ENCODE assay signal across 8 cellular contexts in genomic region chr11:62610814-62611704, GRCh38. TPM values are rescaled to one million over a fixed set of nuclear protein-coding genes. Genes with fewer than 3 reads are reported as not detected.
A peak's percentile ranks its signal among the peaks of the same experiment; 100 is the strongest.
DNase-seq lines count a peak whose midpoint lies in the region; ATAC-seq and TF ChIP-seq lines count a peak whose summit lies in the region.

No MANE protein-coding gene starts in this region.

- H3K9me3 ChIP-seq in lower lobe of right lung: no peaks in the 10 kb centered on the region

- H3K4me3 ChIP-seq in astrocyte of the spinal cord (ENCODE audit: low read depth, low read length) (peak overlapping the region; percentile 74), lower lobe of right lung (peak overlapping the region; percentile 73)

- TF ChIP-seq CTCF in astrocyte of the spinal cord (IDR thresholded peaks at IDR 0.05; ENCODE audit: low read depth, low read length) (no peak), lower lobe of right lung (IDR thresholded peaks at IDR 0.05) (no peak), type B pancreatic cell (conservative IDR thresholded peaks at IDR 0.05) (no peak)

- H3K36me3 Mint-ChIP-seq in activated T-cell treated with anti-CD3 and anti-CD28 coated beads, Interleukin-2, amount 50 U/mL, for 4 hours (ENCODE audit: insufficient read depth): peaks cover 15% of the 10 kb centered on the region
- H3K36me3 Mint-ChIP-seq in type B pancreatic cell: peaks cover 4% of the 10 kb centered on the region

- peak overlapping the region; percentile 92 for H3K27ac ChIP-seq in lower lobe of right lung

- H3K27ac Mint-ChIP-seq in type B pancreatic cell: peak overlapping the region; percentile 97

- H3K4me1 Mint-ChIP-seq in activated T-cell treated with anti-CD3 and anti-CD28 coated beads, Interleukin-2, amount 50 U/mL, for 4 hours (ENCODE audit: low read depth): peaks cover 49% of the 10 kb centered on the region
- H3K4me1 Mint-ChIP-seq in type B pancreatic cell (ENCODE audit: unreplicated experiment): peaks cover 26% of the 10 kb centered on the region

- in situ Hi-C loops in astrocyte of the spinal cord (cut with HindIII; ENCODE audit: low sequenced_read_pairs): no loop called here

- no peaks in the 10 kb centered on the region for H3K27me3 ChIP-seq in lower lobe of right lung (ENCODE audit: low read depth)

- H3K36me3 ChIP-seq in lower lobe of right lung: peaks cover 53% of the 10 kb centered on the region

- no peaks in the 10 kb centered on the region for H3K27me3 Mint-ChIP-seq in activated T-cell treated with anti-CD3 and anti-CD28 coated beads, Interleukin-2, amount 50 U/mL, for 4 hours (ENCODE audit: low read depth)
- H3K27me3 Mint-ChIP-seq in type B pancreatic cell: no peaks in the 10 kb centered on the region

- intact Hi-C loops in lower lobe of right lung (cut with DNase I): no loop called here

- H3K9me3 Mint-ChIP-seq in activated T-cell treated with anti-CD3 and anti-CD28 coated beads, Interleukin-2, amount 50 U/mL, for 4 hours: no peaks in the 10 kb centered on the region
- no peaks in the 10 kb centered on the region for H3K9me3 Mint-ChIP-seq in type B pancreatic cell

- no peak for ATAC-seq in activated T-cell treated with anti-CD3 and anti-CD28 coated beads, Interleukin-2, amount 50 U/mL, for 4 hours
- ATAC-seq in lower lobe of right lung: no peak
- no peak for ATAC-seq in GM18498 (IDR thresholded peaks at IDR 0.05; ENCODE audit: unreplicated experiment)

- H3K4me1 ChIP-seq in lower lobe of right lung: peaks cover 26% of the 10 kb centered on the region

- H3K4me3 Mint-ChIP-seq in activated T-cell treated with anti-CD3 and anti-CD28 coated beads, Interleukin-2, amount 50 U/mL, for 4 hours: peak overlapping the region; percentile 96
- peak overlapping the region; percentile 99 for H3K4me3 Mint-ChIP-seq in type B pancreatic cell

- DNase-seq in activated T-cell treated with anti-CD3 and anti-CD28 coated beads, Interleukin-2, amount 50 U/mL, for 4 hours: no peak
- DNase-seq in activated T-cell treated with anti-CD3 and anti-CD28 coated beads for 4 hours (no peak), astrocyte of the spinal cord (ENCODE audit: low read depth, low spot score) (no peak), lower lobe of right lung (no peak), type B pancreatic cell (ENCODE audit: extremely low spot score, unreplicated experiment) (no peak), OCI-M2 (lab: John Stamatoyannopoulos, UW; ENCODE audit: unreplicated experiment) (no peak)
- no peak for DNase-seq in stimulated activated CD4-positive, alpha-beta T cell treated with anti-CD3 and anti-CD28 coated beads, Interleukin-2, amount 100 ng/mL, for 24 hours

RNA-seq across cellular contexts. Expression of gene EML3, which starts 1.5 kb away (rescaled TPM):
- total RNA-seq in activated T-cell treated with anti-CD3 and anti-CD28 coated beads, Interleukin-2, amount 50 U/mL, for 4 hours: 100 to 1,000 TPM; 145 to 160 (median 155) TPM
- 69.3 TPM for total RNA-seq in lower lobe of right lung
- total RNA-seq in type B pancreatic cell (ENCODE audit: low replicate concordance): 46.0 and 76.0 TPM in 2 replicates

RNA-seq across cellular contexts. Expression of gene ROM1, which starts 2.0 kb away (rescaled TPM):
- total RNA-seq in activated T-cell treated with anti-CD3 and anti-CD28 coated beads, Interleukin-2, amount 50 U/mL, for 4 hours: 1 to 10 TPM; 5.8 to 6.6 (median 5.8) TPM
- total RNA-seq in lower lobe of right lung (5.6 TPM), type B pancreatic cell (ENCODE audit: low replicate concordance) (1.4 and 1.8 TPM in 2 replicates)

RNA-seq across cellular contexts. Expression of gene MTA2, which starts 9.4 kb away (rescaled TPM):
- 100 to 1,000 TPM; 217 to 224 (median 220) TPM for total RNA-seq in activated T-cell treated with anti-CD3 and anti-CD28 coated beads, Interleukin-2, amount 50 U/mL, for 4 hours
- total RNA-seq in lower lobe of right lung (68.4 TPM), type B pancreatic cell (ENCODE audit: low replicate concordance) (148 and 152 TPM in 2 replicates)

RNA-seq across cellular contexts. Expression of gene B3GAT3, which starts 10.7 kb away (rescaled TPM):
- total RNA-seq in activated T-cell treated with anti-CD3 and anti-CD28 coated beads, Interleukin-2, amount 50 U/mL, for 4 hours: 10 to 100 TPM; 58.2 to 66.2 (median 59.7) TPM
- total RNA-seq in lower lobe of right lung (32.6 TPM), type B pancreatic cell (ENCODE audit: low replicate concordance) (43.4 and 50.0 TPM in 2 replicates)

RNA-seq across cellular contexts. Expression of gene TUT1, which starts 19.7 kb away (rescaled TPM):
- total RNA-seq in activated T-cell treated with anti-CD3 and anti-CD28 coated beads, Interleukin-2, amount 50 U/mL, for 4 hours: 10 to 100 TPM; 39.4 to 46.1 (median 41.6) TPM
- 15.8 TPM for total RNA-seq in lower lobe of right lung
- 15.0 and 22.1 TPM in 2 replicates for total RNA-seq in type B pancreatic cell (ENCODE audit: low replicate concordance)
